ENCODE assay signal across 9 cellular contexts in the genomic region with DNA sequence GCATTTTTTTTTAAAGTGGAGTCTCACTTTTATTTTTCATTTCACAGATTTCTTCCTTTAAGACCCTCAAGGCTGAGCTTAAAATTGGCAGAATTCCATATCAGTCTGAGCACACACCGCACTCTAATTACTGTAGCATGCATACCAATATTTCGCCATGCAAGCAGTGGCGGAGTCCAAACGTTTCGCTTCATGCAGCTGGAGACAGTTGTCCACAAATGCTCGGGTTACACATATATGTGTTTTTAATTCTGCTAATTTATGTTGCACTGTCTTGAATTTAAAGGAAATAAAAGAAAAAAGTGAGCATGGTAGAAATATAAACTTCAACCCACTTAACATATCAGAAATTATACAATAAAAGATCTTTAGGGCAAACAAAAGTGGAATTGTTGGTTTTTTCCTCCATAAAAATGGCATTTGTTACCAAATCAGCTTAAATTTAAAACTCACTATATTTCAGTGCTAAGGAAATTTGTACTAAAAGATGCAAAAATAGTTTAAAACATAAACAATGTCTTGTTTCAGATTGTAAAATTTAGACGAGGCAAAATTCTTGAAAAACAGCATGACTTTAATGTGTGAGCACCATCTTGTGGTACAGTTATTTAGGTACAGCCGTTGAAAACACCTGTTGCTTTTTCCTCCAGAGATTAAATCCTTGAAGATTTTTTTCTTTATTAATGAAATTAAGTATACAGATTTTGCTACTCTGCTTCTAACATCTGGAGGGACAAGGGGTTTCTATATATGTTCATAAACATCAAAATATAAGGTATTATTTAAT. TPM values are rescaled to one million over a fixed set of nuclear protein-coding genes. Genes with fewer than 3 reads are reported as not detected.
DNase-seq lines count a peak whose midpoint lies in the region; ATAC-seq, FAIRE-seq and TF ChIP-seq lines count a peak whose summit lies in the region.
"Had no signal": no experiment of that assay in that cellular context is flagged by ENCODE, and none has a peak within 500 bp of the region (broad histone marks: within the 10 kb centered on the region; RNA-seq: fewer than 3 reads in every experiment).

No MANE protein-coding gene starts in this region.

- peaks cover 2% of the 10 kb centered on the region for H3K27me3 Mint-ChIP-seq in activated T-cell treated with anti-CD3 and anti-CD28 coated beads, Interleukin-2, amount 50 U/mL, for 4 hours (ENCODE audit: low read depth)

- H3K9me3 Mint-ChIP-seq in activated T-cell treated with anti-CD3 and anti-CD28 coated beads, Interleukin-2, amount 50 U/mL, for 4 hours: no peaks in the 10 kb centered on the region
- H3K9me3 Mint-ChIP-seq: central memory CD8-positive, alpha-beta T cell had no signal

- FAIRE-seq in GM18507 (lab: Jason Lieb, UNC) (peak; percentile 80), frontal cortex (lab: Jason Lieb, UNC) (peak; percentile 98)

- H3K4me3 Mint-ChIP-seq in activated T-cell treated with anti-CD3 and anti-CD28 coated beads, Interleukin-2, amount 50 U/mL, for 4 hours: no peak overlapping the region
- H3K4me3 Mint-ChIP-seq: central memory CD8-positive, alpha-beta T cell had no signal

- H3K9ac ChIP-seq in SU-DHL-6 (ENCODE audit: low read length): no peak overlapping the region

- intact Hi-C loops in prostate gland (cut with DNase I): loop anchor here (2.0 to 5.0 kb wide), 2 partner anchors 123 to 218 kb away; no protein-coding TSS in a partner anchor

- no peak for TF ChIP-seq POLR2A in prostate gland (IDR thresholded peaks at IDR 0.05)

- CTCF ChIA-PET in AG04450 (lab: Charles Lee): interaction anchor here (0.5 to 5.7 kb wide), 44 partner anchors 9 to 1800 kb away, joined by 3 to 121 read pairs (median 4); partner anchors contain the start of gene KANSL1L

- H3K4me1 Mint-ChIP-seq in activated T-cell treated with anti-CD3 and anti-CD28 coated beads, Interleukin-2, amount 50 U/mL, for 4 hours (ENCODE audit: low read depth): no peaks in the 10 kb centered on the region
- H3K4me1 Mint-ChIP-seq: central memory CD8-positive, alpha-beta T cell had no signal

- POLR2A ChIA-PET in AG04450 (lab: Yijun Ruan, JAX): no interaction called here

- no peaks in the 10 kb centered on the region for H3K9me2 ChIP-seq in SU-DHL-6 (replicated peaks; ENCODE audit: insufficient read depth, low read length)

- H3K9me3 ChIP-seq in AG04450 (ENCODE audit: control insufficient read depth, insufficient read depth, low read length) (no peaks in the 10 kb centered on the region), SU-DHL-6 (ENCODE audit: insufficient read depth, low read length) (no peaks in the 10 kb centered on the region), prostate gland (no peaks in the 10 kb centered on the region)

- H3K4me1 ChIP-seq in prostate gland (replicated peaks): no peaks in the 10 kb centered on the region

- H3K27ac ChIP-seq in AG04450 (ENCODE audit: low read depth, low read length) (no peak overlapping the region), SU-DHL-6 (ENCODE audit: low read depth, low read length) (no peak overlapping the region), prostate gland (no peak overlapping the region)

- no peaks in the 10 kb centered on the region for H3K36me3 Mint-ChIP-seq in activated T-cell treated with anti-CD3 and anti-CD28 coated beads, Interleukin-2, amount 50 U/mL, for 4 hours (ENCODE audit: insufficient read depth)

- no peak overlapping the region for H2AFZ ChIP-seq in SU-DHL-6 (ENCODE audit: low read depth, low read length, severe bottlenecking)

- H3K36me3 ChIP-seq in SU-DHL-6 (ENCODE audit: low read length): no peaks in the 10 kb centered on the region
- no peaks in the 10 kb centered on the region for H3K36me3 ChIP-seq in prostate gland

- no peak for ATAC-seq in activated T-cell treated with anti-CD3 and anti-CD28 coated beads, Interleukin-2, amount 50 U/mL, for 4 hours
- ATAC-seq in GM18870 (IDR thresholded peaks at IDR 0.05; ENCODE audit: unreplicated experiment): no peak

- no peaks in the 10 kb centered on the region for H3K27me3 ChIP-seq in AG04450 (ENCODE audit: control insufficient read depth, insufficient read depth, low read length)
- no peaks in the 10 kb centered on the region for H3K27me3 ChIP-seq in SU-DHL-6 (ENCODE audit: low read length)
- no peaks in the 10 kb centered on the region for H3K27me3 ChIP-seq in prostate gland (replicated peaks; ENCODE audit: insufficient read depth)

- no peaks in the 10 kb centered on the region for H4K20me1 ChIP-seq in SU-DHL-6 (ENCODE audit: low read depth, low read length)

- no peaks in the 10 kb centered on the region for H3K79me2 ChIP-seq in SU-DHL-6 (ENCODE audit: insufficient read depth, low read length)

- TF ChIP-seq CTCF in AG04450 (IDR thresholded peaks at IDR 0.05; ENCODE audit: low read depth, low read length) (peak; percentile 64), SU-DHL-6 (IDR thresholded peaks at IDR 0.05; ENCODE audit: insufficient read depth, low read length, poor library complexity, severe bottlenecking) (peak; percentile 39), prostate gland (IDR thresholded peaks at IDR 0.05) (peak in 3 of 4 experiments; percentile 54 to 81 (median 80))

- WGBS in prostate gland: 46% methylated on average over 8 of the region's 8 CpGs

- H3F3A ChIP-seq in SU-DHL-6 (ENCODE audit: insufficient read depth): no peaks in the 10 kb centered on the region

- DNase-seq in AG04450 (ENCODE audit: low read depth, low spot score) (no peak), GM18507 (ENCODE audit: extremely low spot score, insufficient read length, low read depth) (no peak), NCI-H1092 (lab: John Stamatoyannopoulos, UW) (peak; percentile 6), frontal cortex (ENCODE audit: low spot score in 2 of 2) (peak in 1 of 2 donors; percentile 28), prostate gland (ENCODE audit: low spot score) (no peak)
- no peak for DNase-seq in activated T-cell treated with anti-CD3 and anti-CD28 coated beads, Interleukin-2, amount 50 U/mL, for 4 hours

- H3K4me2 ChIP-seq in SU-DHL-6 (ENCODE audit: low read depth, low read length, poor library complexity, severe bottlenecking): no peak overlapping the region

- H3K4me3 ChIP-seq in AG04450 (ENCODE audit: low read depth, low read length) (peak overlapping the region; percentile 14; the same call in 1 of the 2 replicates), SU-DHL-6 (ENCODE audit: insufficient read depth, low read length, poor library complexity, severe bottlenecking) (no peak overlapping the region), prostate gland (no peak overlapping the region)

RNA-seq across cellular contexts. Expression of gene KANSL1L, which starts 24.1 kb away (rescaled TPM):
- polyA plus RNA-seq in AG04450 (2011; rRNA removed): 5.6 and 8.9 TPM in 2 replicates
- 8.5 and 17.5 TPM in 2 replicates for polyA minus RNA-seq in AG04450 (2011; rRNA and poly(A)+ RNA removed)
- total RNA-seq in frontal cortex (99.1 TPM), prostate gland (10 to 100 TPM; 36.1 to 40.3 TPM)
- total RNA-seq in activated T-cell treated with anti-CD3 and anti-CD28 coated beads, Interleukin-2, amount 50 U/mL, for 4 hours: 1 to 10 TPM; 1.5 to 2.7 (median 2.3) TPM

RNA-seq across cellular contexts. Expression of gene ACADL, which starts 30.0 kb away (rescaled TPM):
- polyA plus RNA-seq in AG04450 (2011; rRNA removed): not detected in 2 replicates
- not detected in 2 replicates for polyA minus RNA-seq in AG04450 (2011; rRNA and poly(A)+ RNA removed)
- 8.2 TPM for total RNA-seq in frontal cortex
- 10 to 100 TPM; 12.3 to 54.0 TPM for total RNA-seq in prostate gland
- total RNA-seq in activated T-cell treated with anti-CD3 and anti-CD28 coated beads, Interleukin-2, amount 50 U/mL, for 4 hours: not detected

Comparison
In these comparisons a context has a peak if more than half of its experiments do, and no peak if none do; other contexts are left out.
1. RNA of gene KANSL1L, which starts 24.1 kb away (total RNA-seq): 99.1 TPM in frontal cortex (single experiment) and 36.1 to 40.3 TPM in prostate gland; 1.5 to 2.7 TPM in activated T-cell treated with anti-CD3 and anti-CD28 coated beads, Interleukin-2, amount 50 U/mL, for 4 hours; every median in the first group is over 10 times any median in the second.
2. Peak in every context shown above with its lines, with median percentiles within 50 percentile points of each other: CTCF ChIP-seq.